ENCODE assay signal across 24 cellular contexts in genomic region chr1:188314557-188315137, GRCh38.
"Had no signal": no experiment of that assay in that cellular context is flagged by ENCODE, and none has a peak within 500 bp of the region (broad histone marks: within the 10 kb centered on the region; RNA-seq: fewer than 3 reads in every experiment).

No MANE protein-coding gene starts in this region.

- H3K9me3 ChIP-seq: left lung, sigmoid colon, testis, vagina had no signal

- DNase-seq: activated CD4-positive, alpha-beta T cell treated with anti-CD3 and anti-CD28 coated beads for 1 hour; activated CD4-positive, alpha-beta T cell treated with anti-CD3 and anti-CD28 coated beads, Interleukin-2, amount 50 U/mL, for 1 hour; activated CD8-positive, alpha-beta T cell treated with anti-CD3 and anti-CD28 coated beads, Interleukin-2, amount 10 ng/mL, durations not matched to agents 7 days and 5 days; aorta; dermis blood vessel endothelial cell; effector CD8-positive, alpha-beta T cell; erythroblast; foreskin keratinocyte; immature natural killer cell; left lung; naive thymus-derived CD8-positive, alpha-beta T cell; retina; sigmoid colon; stimulated activated CD4-positive, alpha-beta T cell treated with anti-CD3 and anti-CD28 coated beads, Interleukin-15, amount 100 ng/mL, for 24 hours; stimulated activated naive B cell treated with anti-CD40 and anti-IgM and Interleukin-4, amounts not matched to agents 10 μg/mL and 1 μg/mL and 100 μg/mL, for 72 hours; testis; trophoblast cell; WERI-Rb-1 had no signal

- H3K4me3 Mint-ChIP-seq: activated CD8-positive, alpha-beta T cell treated with anti-CD3 and anti-CD28 coated beads, Interleukin-2, amount 10 ng/mL, durations not matched to agents 7 days and 5 days; brain; immature natural killer cell; naive thymus-derived CD8-positive, alpha-beta T cell; neural progenitor cell; stimulated activated naive B cell treated with anti-CD40 and anti-IgM and Interleukin-4, amounts not matched to agents 10 μg/mL and 1 μg/mL and 100 μg/mL, for 72 hours had no signal

- H3K9me3 Mint-ChIP-seq: brain; neural progenitor cell; stimulated activated naive B cell treated with anti-CD40 and anti-IgM and Interleukin-4, amounts not matched to agents 10 μg/mL and 1 μg/mL and 100 μg/mL, for 72 hours had no signal

- H3K4me2 ChIP-seq: neural progenitor cell, smooth muscle cell had no signal

- H3K4me3 ChIP-seq: left lung, neural progenitor cell, sigmoid colon, smooth muscle cell, testis, vagina had no signal

- H3K36me3 ChIP-seq: left lung, neural progenitor cell, sigmoid colon, vagina, WERI-Rb-1 had no signal

- H3K36me3 Mint-ChIP-seq: activated naive CD4-positive, alpha-beta T cell treated with anti-CD3 and anti-CD28 coated beads, Interleukin-2, amount 50 U/mL, for 72 hours; brain; immature natural killer cell; naive thymus-derived CD8-positive, alpha-beta T cell; neural progenitor cell; stimulated activated naive B cell treated with anti-CD40 and anti-IgM and Interleukin-4, amounts not matched to agents 10 μg/mL and 1 μg/mL and 100 μg/mL, for 72 hours had no signal

- H3K27me3 Mint-ChIP-seq: brain; naive thymus-derived CD8-positive, alpha-beta T cell; progenitor cell of endocrine pancreas; stimulated activated naive B cell treated with anti-CD40 and anti-IgM and Interleukin-4, amounts not matched to agents 10 μg/mL and 1 μg/mL and 100 μg/mL, for 72 hours had no signal

- H3K27ac ChIP-seq: foreskin keratinocyte, left lung, neural progenitor cell, sigmoid colon, testis, vagina, WERI-Rb-1 had no signal

- H3K4me1 ChIP-seq: foreskin keratinocyte, left lung, neural progenitor cell, sigmoid colon, testis, vagina had no signal

- H3K9ac ChIP-seq: neural progenitor cell had no signal

- H3K4me1 Mint-ChIP-seq: brain; immature natural killer cell; naive thymus-derived CD8-positive, alpha-beta T cell; neural progenitor cell; stimulated activated naive B cell treated with anti-CD40 and anti-IgM and Interleukin-4, amounts not matched to agents 10 μg/mL and 1 μg/mL and 100 μg/mL, for 72 hours had no signal

- H2AFZ ChIP-seq: neural progenitor cell had no signal

- H3K27me3 ChIP-seq: foreskin keratinocyte, left lung, neural progenitor cell, sigmoid colon, testis, vagina had no signal

- H3K27ac Mint-ChIP-seq: activated CD8-positive, alpha-beta T cell treated with anti-CD3 and anti-CD28 coated beads, Interleukin-2, amount 10 ng/mL, durations not matched to agents 7 days and 5 days; activated naive CD4-positive, alpha-beta T cell treated with anti-CD3 and anti-CD28 coated beads, Interleukin-2, amount 50 U/mL, for 72 hours; brain; immature natural killer cell; naive thymus-derived CD8-positive, alpha-beta T cell; neural progenitor cell; progenitor cell of endocrine pancreas; stimulated activated naive B cell treated with anti-CD40 and anti-IgM and Interleukin-4, amounts not matched to agents 10 μg/mL and 1 μg/mL and 100 μg/mL, for 72 hours had no signal
